4 cellular contexts compared by ENCODE assay signal in the genomic region with DNA sequence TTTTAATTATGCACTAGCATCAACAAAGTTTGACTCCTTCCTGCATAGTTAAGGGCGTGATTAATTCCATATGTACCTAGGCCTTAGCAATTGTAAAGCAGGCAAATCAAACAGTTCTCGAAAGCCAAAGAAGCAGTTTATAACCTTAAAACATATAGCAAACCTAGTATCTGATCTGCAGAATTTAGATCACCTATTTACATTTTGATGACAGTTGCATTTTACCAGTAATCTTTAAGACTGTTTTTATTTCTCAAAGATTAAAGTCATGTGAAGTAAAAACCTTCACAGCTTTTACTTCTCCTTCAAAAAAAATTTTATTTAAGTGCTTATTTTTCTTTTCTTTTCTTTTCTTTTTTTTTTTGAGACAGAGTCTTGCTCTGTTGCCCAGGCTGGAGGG.
A peak's percentile ranks its signal among the peaks of the same experiment; 100 is the strongest.
TF ChIP-seq lines count a peak whose summit lies in the region.

No MANE protein-coding gene starts in this region.

TF ChIP-seq in HepG2, 621 proteins besides CTCF, POLR2A, EP300 and RAD21 (continues in another document):
- TF ChIP-seq ZEB1 (IDR thresholded peaks at IDR 0.05; ENCODE audit: insufficient replicate concordance, low read depth), result no peak
- no peak for TF ChIP-seq ZNF225 (CRISPR knock-in tag; IDR thresholded peaks at IDR 0.05)
- TF ChIP-seq, protein P1, sequence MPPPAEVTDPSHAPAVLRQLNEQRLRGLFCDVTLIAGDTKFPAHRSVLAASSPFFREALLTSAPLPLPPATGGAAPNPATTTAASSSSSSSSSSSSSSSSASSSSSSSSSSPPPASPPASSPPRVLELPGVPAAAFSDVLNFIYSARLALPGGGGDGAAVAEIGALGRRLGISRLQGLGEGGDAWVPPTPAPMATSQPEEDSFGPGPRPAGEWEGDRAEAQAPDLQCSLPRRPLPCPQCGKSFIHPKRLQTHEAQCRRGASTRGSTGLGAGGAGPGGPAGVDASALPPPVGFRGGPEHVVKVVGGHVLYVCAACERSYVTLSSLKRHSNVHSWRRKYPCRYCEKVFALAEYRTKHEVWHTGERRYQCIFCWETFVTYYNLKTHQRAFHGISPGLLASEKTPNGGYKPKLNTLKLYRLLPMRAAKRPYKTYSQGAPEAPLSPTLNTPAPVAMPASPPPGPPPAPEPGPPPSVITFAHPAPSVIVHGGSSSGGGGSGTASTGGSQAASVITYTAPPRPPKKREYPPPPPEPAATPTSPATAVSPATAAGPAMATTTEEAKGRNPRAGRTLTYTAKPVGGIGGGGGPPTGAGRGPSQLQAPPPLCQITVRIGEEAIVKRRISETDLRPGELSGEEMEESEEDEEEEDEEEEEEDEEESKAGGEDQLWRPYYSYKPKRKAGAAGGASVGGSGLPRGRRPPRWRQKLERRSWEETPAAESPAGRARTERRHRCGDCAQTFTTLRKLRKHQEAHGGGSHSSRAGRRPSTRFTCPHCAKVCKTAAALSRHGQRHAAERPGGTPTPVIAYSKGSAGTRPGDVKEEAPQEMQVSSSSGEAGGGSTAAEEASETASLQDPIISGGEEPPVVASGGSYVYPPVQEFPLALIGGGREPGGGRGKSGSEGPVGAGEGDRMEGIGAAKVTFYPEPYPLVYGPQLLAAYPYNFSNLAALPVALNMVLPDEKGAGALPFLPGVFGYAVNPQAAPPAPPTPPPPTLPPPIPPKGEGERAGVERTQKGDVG (CRISPR knock-in tag; IDR thresholded peaks at IDR 0.05; ENCODE audit: borderline replicate concordance), result no peak
- TF ChIP-seq RARG (CRISPR knock-in tag; IDR thresholded peaks at IDR 0.05; ENCODE audit: low read depth), result no peak
- TF ChIP-seq MAFK (conservative IDR thresholded peaks at IDR 0.05 in 1 of 2, IDR thresholded peaks at IDR 0.05 in 1 of 2; ENCODE audit: low read length in 2 of 2), result peak; percentile 44 to 75; a peak in 3 of 4 replicates
- TF ChIP-seq KLF6 (CRISPR knock-in tag; IDR thresholded peaks at IDR 0.05), result no peak
- TF ChIP-seq NFYB (CRISPR knock-in tag; IDR thresholded peaks at IDR 0.05), result no peak
- no peak for TF ChIP-seq HMGXB4 (CRISPR knock-in tag; IDR thresholded peaks at IDR 0.05; ENCODE audit: borderline replicate concordance in 1 of 2, low read depth in 1 of 2)
- peak; percentile 54 for TF ChIP-seq MAFF (IDR thresholded peaks at IDR 0.05; ENCODE audit: low read depth, low read length)

TF ChIP-seq in A549, 52 proteins besides CTCF, POLR2A, EP300 and RAD21:
- no peak for TF ChIP-seq CBX2 (IDR thresholded peaks at IDR 0.05; ENCODE audit: borderline replicate concordance, low read depth)
- TF ChIP-seq MAFK (IDR thresholded peaks at IDR 0.05; ENCODE audit: partially characterized antibody), result peak; percentile 66

TF ChIP-seq in IMR-90, 13 proteins besides CTCF, POLR2A, EP300 and RAD21:
- TF ChIP-seq CEBPB (IDR thresholded peaks at IDR 0.05; ENCODE audit: low read depth, low read length) (no peak), MXI1 (IDR thresholded peaks at IDR 0.05; ENCODE audit: borderline replicate concordance, low read depth, low read length) (no peak), MAFK (IDR thresholded peaks at IDR 0.05; ENCODE audit: low read depth, low read length) (peak; percentile 50; the same call in 1 of the 2 replicates), BHLHE40 (IDR thresholded peaks at IDR 0.05; ENCODE audit: low read depth, low read length) (no peak), CHD1 (IDR thresholded peaks at IDR 0.05; ENCODE audit: low read depth, low read length) (no peak)
- TF ChIP-seq, protein P2, sequence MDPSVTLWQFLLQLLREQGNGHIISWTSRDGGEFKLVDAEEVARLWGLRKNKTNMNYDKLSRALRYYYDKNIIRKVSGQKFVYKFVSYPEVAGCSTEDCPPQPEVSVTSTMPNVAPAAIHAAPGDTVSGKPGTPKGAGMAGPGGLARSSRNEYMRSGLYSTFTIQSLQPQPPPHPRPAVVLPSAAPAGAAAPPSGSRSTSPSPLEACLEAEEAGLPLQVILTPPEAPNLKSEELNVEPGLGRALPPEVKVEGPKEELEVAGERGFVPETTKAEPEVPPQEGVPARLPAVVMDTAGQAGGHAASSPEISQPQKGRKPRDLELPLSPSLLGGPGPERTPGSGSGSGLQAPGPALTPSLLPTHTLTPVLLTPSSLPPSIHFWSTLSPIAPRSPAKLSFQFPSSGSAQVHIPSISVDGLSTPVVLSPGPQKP (IDR thresholded peaks at IDR 0.05; ENCODE audit: borderline replicate concordance, low read depth, low read length), result no peak
TF ChIP-seq in IMR-90: peak in this region for 1.

TF ChIP-seq in K562, 482 proteins besides CTCF, POLR2A, EP300 and RAD21:
- TF ChIP-seq MAFF (IDR thresholded peaks at IDR 0.05; ENCODE audit: low read length), result peak; percentile 13; the same call in 1 of the 2 replicates
- TF ChIP-seq C11orf30 (IDR thresholded peaks at IDR 0.05; ENCODE audit: low read depth), result peak; percentile 27; the same call in 1 of the 2 replicates
- TF ChIP-seq CREBBP (IDR thresholded peaks at IDR 0.05; ENCODE audit: low read depth, low read length), result no peak
- TF ChIP-seq MAFG (tag; conservative IDR thresholded peaks at IDR 0.05), result 0 out of 2 replicates have a peak, but pooled peaks have one; percentile 16
- no peak for TF ChIP-seq THRAP3 (IDR thresholded peaks at IDR 0.05; ENCODE audit: borderline replicate concordance)
- peak; percentile 62; the same call in 1 of the 2 replicates for TF ChIP-seq ZNF316 (IDR thresholded peaks at IDR 0.05)
- TF ChIP-seq SLC30A9 (CRISPR knock-in tag; IDR thresholded peaks at IDR 0.05), result no peak
TF ChIP-seq in K562: peak in this region for 4.
